Comparison of ENCODE assay signal across 8 cellular contexts in the genomic region with DNA sequence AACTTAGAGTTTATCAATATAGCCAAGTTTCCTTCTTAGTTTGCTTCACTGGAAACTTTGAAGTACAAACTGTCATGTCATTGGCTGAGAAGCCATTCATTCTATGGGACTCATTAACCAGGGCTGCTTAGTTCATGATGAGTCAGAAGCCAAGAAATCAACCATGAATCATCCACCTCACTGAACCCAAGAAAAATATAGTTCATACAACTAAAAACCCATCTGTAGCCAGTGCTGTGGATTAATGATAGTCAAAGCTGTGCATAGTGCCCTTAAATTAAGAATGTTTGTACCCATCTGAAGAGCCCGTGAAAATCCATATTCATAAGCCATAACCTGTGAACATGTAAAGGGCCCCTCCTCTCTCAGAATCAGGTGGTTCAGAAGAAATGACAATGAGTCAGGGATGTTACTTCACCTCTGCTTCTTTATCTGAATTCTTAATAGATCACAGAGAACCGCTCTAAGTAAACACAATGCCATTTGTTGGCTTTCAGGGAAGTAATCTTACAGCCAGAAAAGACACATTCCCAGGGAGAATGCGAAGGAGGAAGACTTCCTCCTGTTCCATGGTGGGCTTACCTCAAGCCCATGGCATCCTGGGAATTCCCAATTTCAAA. TPM values are rescaled to one million over a fixed set of nuclear protein-coding genes. Genes with fewer than 3 reads are reported as not detected.
DNase-seq lines count a peak whose midpoint lies in the region; ATAC-seq and TF ChIP-seq lines count a peak whose summit lies in the region.

No MANE protein-coding gene starts in this region.

- peaks cover under 1% of the 10 kb centered on the region for H3K36me3 Mint-ChIP-seq in activated naive CD8-positive, alpha-beta T cell treated with anti-CD3 and anti-CD28 coated beads, Interleukin-2, amount 10 ng/mL, durations not matched to agents 7 days and 5 days

- H3K4me1 Mint-ChIP-seq in activated naive CD8-positive, alpha-beta T cell treated with anti-CD3 and anti-CD28 coated beads, Interleukin-2, amount 10 ng/mL, durations not matched to agents 7 days and 5 days, result peaks cover 17% of the 10 kb centered on the region

- H3K27ac Mint-ChIP-seq in activated naive CD8-positive, alpha-beta T cell treated with anti-CD3 and anti-CD28 coated beads, Interleukin-2, amount 10 ng/mL, durations not matched to agents 7 days and 5 days, result no peak overlapping the region

- H3K9me3 Mint-ChIP-seq in activated naive CD8-positive, alpha-beta T cell treated with anti-CD3 and anti-CD28 coated beads, Interleukin-2, amount 10 ng/mL, durations not matched to agents 7 days and 5 days, result peaks cover 2% of the 10 kb centered on the region

- POLR2A ChIA-PET in activated naive CD8-positive, alpha-beta T cell treated with anti-CD3 and anti-CD28 coated beads, Interleukin-2, amount 10 ng/mL, durations not matched to agents 7 days and 5 days (lab: Charles Lee), result no interaction called here

- no peak for TF ChIP-seq CTCF in GM20000 (IDR thresholded peaks at IDR 0.05; ENCODE audit: extremely low read depth, missing control alignments)

- peak; percentile 95 for ATAC-seq in HG03520 (IDR thresholded peaks at IDR 0.05; ENCODE audit: unreplicated experiment)
- peak; percentile 85 for ATAC-seq in activated naive CD8-positive, alpha-beta T cell treated with anti-CD3 and anti-CD28 coated beads, Interleukin-2, amount 10 ng/mL, durations not matched to agents 7 days and 5 days (ENCODE audit: low read depth)

- H3K4me3 Mint-ChIP-seq in activated naive CD8-positive, alpha-beta T cell treated with anti-CD3 and anti-CD28 coated beads, Interleukin-2, amount 10 ng/mL, durations not matched to agents 7 days and 5 days, result no peak overlapping the region

- DNase-seq in DMS53 (lab: John Stamatoyannopoulos, UW), result peak; percentile 90
- peak; percentile 36 for DNase-seq in GM20000 (ENCODE audit: low spot score)
- no peak for DNase-seq in activated naive CD8-positive, alpha-beta T cell treated with anti-CD3 and anti-CD28 coated beads, Interleukin-2, amount 10 ng/mL, durations not matched to agents 7 days and 5 days
- DNase-seq in mucosa of gallbladder (ENCODE audit: low spot score), result peak; percentile 58
- no peak for DNase-seq in globus pallidus (ENCODE audit: low spot score)
- no peak for DNase-seq in germinal center (ENCODE audit: low spot score)
- DNase-seq in NCI-H1105 treated with DMSO at 0.1 percent for 48 hours (lab: John Stamatoyannopoulos, UW), result no peak

- H3K27me3 Mint-ChIP-seq in activated naive CD8-positive, alpha-beta T cell treated with anti-CD3 and anti-CD28 coated beads, Interleukin-2, amount 10 ng/mL, durations not matched to agents 7 days and 5 days, result peaks cover 2% of the 10 kb centered on the region

RNA-seq across cellular contexts. Expression of gene MMP20, which starts 25.4 kb away (rescaled TPM):
- total RNA-seq in activated naive CD8-positive, alpha-beta T cell treated with anti-CD3 and anti-CD28 coated beads, Interleukin-2, amount 10 ng/mL, durations not matched to agents 7 days and 5 days, result not detected
- total RNA-seq in mucosa of gallbladder, result 0.35 TPM

Comparison
In these comparisons a context has a peak if more than half of its experiments do, and no peak if none do; other contexts are left out.
1. DNase-seq: peak in DMS53 (single experiment), GM20000 (single experiment) and mucosa of gallbladder (single experiment); none in activated naive CD8-positive, alpha-beta T cell treated with anti-CD3 and anti-CD28 coated beads, Interleukin-2, amount 10 ng/mL, durations not matched to agents 7 days and 5 days (single experiment), globus pallidus (single experiment), germinal center (single experiment) and NCI-H1105 treated with DMSO at 0.1 percent for 48 hours (single experiment).